1 cellular context compared by ENCODE assay signal in the genomic region with DNA sequence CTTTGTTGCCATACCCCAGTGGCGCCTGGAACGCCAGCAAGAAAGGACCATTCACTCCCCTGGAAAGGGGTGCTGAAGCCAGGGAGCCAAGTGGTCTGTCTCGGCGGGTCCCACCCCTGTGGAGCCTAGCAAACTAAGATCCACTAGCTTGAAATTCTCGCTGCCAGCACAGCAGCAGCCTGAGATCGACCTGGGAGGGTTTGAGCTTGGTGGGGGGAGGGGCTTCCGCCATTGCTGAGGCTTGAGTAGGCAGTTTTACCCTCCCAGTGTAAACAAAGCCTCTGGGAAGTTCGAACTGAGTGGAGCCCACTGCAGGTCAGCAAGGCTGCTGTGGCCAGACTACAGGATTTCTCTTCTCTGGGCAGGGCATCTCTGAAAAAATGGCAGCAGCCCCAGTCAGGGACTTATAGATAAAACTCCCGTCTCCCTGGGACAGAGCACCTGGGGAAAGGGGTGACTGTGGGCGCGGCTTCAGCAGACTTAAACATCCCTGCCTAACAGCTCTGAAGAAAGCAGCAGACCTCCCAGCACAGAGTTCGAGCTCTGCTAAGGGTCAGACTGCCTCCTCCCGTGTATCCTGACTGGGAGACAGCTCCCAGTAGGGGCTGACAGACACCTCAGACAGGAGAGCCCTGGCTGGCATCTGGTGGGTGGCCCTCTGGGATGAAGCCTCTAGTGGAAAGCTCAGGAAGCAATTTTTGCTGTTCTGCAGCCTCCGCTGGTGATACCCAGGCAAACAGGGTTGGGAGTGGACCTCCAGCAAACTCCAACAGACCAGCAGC.
TF ChIP-seq lines count a peak whose summit lies in the region.

No MANE protein-coding gene starts in this region.

TF ChIP-seq in HepG2, 621 proteins besides CTCF, POLR2A, EP300 and RAD21:
- TF ChIP-seq, protein P1, sequence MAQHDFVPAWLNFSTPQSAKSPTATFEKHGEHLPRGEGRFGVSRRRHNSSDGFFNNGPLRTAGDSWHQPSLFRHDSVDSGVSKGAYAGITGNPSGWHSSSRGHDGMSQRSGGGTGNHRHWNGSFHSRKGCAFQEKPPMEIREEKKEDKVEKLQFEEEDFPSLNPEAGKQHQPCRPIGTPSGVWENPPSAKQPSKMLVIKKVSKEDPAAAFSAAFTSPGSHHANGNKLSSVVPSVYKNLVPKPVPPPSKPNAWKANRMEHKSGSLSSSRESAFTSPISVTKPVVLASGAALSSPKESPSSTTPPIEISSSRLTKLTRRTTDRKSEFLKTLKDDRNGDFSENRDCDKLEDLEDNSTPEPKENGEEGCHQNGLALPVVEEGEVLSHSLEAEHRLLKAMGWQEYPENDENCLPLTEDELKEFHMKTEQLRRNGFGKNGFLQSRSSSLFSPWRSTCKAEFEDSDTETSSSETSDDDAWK (CRISPR knock-in tag; IDR thresholded peaks at IDR 0.05): no peak
- TF ChIP-seq SPEN (CRISPR knock-in tag; IDR thresholded peaks at IDR 0.05; ENCODE audit: low read depth): no peak
- no peak for TF ChIP-seq ZNF737 (CRISPR knock-in tag; IDR thresholded peaks at IDR 0.05; ENCODE audit: borderline replicate concordance)
- TF ChIP-seq ZBTB7B (CRISPR knock-in tag; IDR thresholded peaks at IDR 0.05): no peak
- no peak for TF ChIP-seq MBD4 (IDR thresholded peaks at IDR 0.05; ENCODE audit: borderline replicate concordance, low read length)
- TF ChIP-seq TCF12 (IDR thresholded peaks at IDR 0.05): no peak
- no peak for TF ChIP-seq TCF12 (CRISPR knock-in tag; IDR thresholded peaks at IDR 0.05)
- TF ChIP-seq, protein P2, sequence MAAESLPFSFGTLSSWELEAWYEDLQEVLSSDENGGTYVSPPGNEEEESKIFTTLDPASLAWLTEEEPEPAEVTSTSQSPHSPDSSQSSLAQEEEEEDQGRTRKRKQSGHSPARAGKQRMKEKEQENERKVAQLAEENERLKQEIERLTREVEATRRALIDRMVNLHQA (CRISPR knock-in tag; IDR thresholded peaks at IDR 0.05): no peak
- no peak for TF ChIP-seq ZBTB20 (CRISPR knock-in tag; IDR thresholded peaks at IDR 0.05; ENCODE audit: borderline replicate concordance, low read depth)
- no peak for TF ChIP-seq ZNF790 (CRISPR knock-in tag; IDR thresholded peaks at IDR 0.05; ENCODE audit: borderline replicate concordance)
- TF ChIP-seq ZFP1 (CRISPR knock-in tag; IDR thresholded peaks at IDR 0.05): no peak
- TF ChIP-seq, protein P3, sequence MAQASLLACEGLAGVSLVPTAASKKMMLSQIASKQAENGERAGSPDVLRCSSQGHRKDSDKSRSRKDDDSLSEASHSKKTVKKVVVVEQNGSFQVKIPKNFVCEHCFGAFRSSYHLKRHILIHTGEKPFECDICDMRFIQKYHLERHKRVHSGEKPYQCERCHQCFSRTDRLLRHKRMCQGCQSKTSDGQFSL (CRISPR knock-in tag; IDR thresholded peaks at IDR 0.05): no peak
- TF ChIP-seq HDAC2 (CRISPR knock-in tag; IDR thresholded peaks at IDR 0.05): no peak
